28 cellular contexts compared by ENCODE assay signal in genomic region chr2:38486213-38487026, GRCh38.
"Had no signal": no experiment of that assay in that cellular context is flagged by ENCODE, and none has a peak within 500 bp of the region (broad histone marks: within the 10 kb centered on the region; RNA-seq: fewer than 3 reads in every experiment).

No MANE protein-coding gene starts in this region.

- H3K4me1 ChIP-seq: stomach, transverse colon, uterus had no signal

- H3K27me3 Mint-ChIP-seq: activated naive CD8-positive, alpha-beta T cell; dendritic cell treated with granulocyte-macrophage colony-stimulating factor and Interleukin-4, amounts not matched to agents 40 ng/mL and 50 ng/mL, for 4 days had no signal

- H3K9me3 Mint-ChIP-seq: natural killer cell; stimulated activated effector memory CD8-positive, alpha-beta T cell treated with anti-CD3 and anti-CD28 coated beads, Interleukin-12 subunit alpha, Interleukin-12 subunit beta, amount 100 ng/mL, for 72 hours had no signal

- ATAC-seq: activated T-cell treated with anti-CD3 and anti-CD28 coated beads, Interleukin-2, amount 50 U/mL, for 4 hours; left ventricle myocardium superior; natural killer cell; stimulated activated effector memory CD8-positive, alpha-beta T cell treated with anti-CD3 and anti-CD28 coated beads, Interleukin-12 subunit alpha, Interleukin-12 subunit beta, amount 100 ng/mL, for 72 hours had no signal

- H3K4me1 Mint-ChIP-seq: natural killer cell had no signal

- H3K27ac ChIP-seq: ascending aorta, brain microvascular endothelial cell, skin epidermis, stomach, transverse colon, uterus had no signal

- H3K27me3 ChIP-seq: adrenal gland, ascending aorta, brain microvascular endothelial cell, stomach, transverse colon, uterus had no signal

- H3K4me3 Mint-ChIP-seq: activated naive CD8-positive, alpha-beta T cell; activated T-cell treated with anti-CD3 and anti-CD28 coated beads, Interleukin-2, amount 50 U/mL, for 4 hours; dendritic cell treated with granulocyte-macrophage colony-stimulating factor and Interleukin-4, amounts not matched to agents 40 ng/mL and 50 ng/mL, for 4 days; natural killer cell; stimulated activated effector memory CD8-positive, alpha-beta T cell treated with anti-CD3 and anti-CD28 coated beads, Interleukin-12 subunit alpha, Interleukin-12 subunit beta, amount 100 ng/mL, for 72 hours had no signal

- H3K9me3 ChIP-seq: adrenal gland, ascending aorta, transverse colon, uterus had no signal

- H3K36me3 ChIP-seq: adrenal gland, ascending aorta, brain microvascular endothelial cell, transverse colon, uterus had no signal

- DNase-seq: activated CD4-positive, alpha-beta T cell treated with anti-CD3 and anti-CD28 coated beads, Interleukin-2, amount 50 U/mL, for 4 hours; activated CD8-positive, alpha-beta memory T cell treated with anti-CD3 and anti-CD28 coated beads for 24 hours; activated CD8-positive, alpha-beta memory T cell treated with anti-CD3 and anti-CD28 coated beads, Interleukin-2, amount 50 U/mL, for 4 hours; activated naive CD4-positive, alpha-beta T cell; activated T-cell treated with anti-CD3 and anti-CD28 coated beads, Interleukin-2, amount 50 U/mL, for 4 hours; brain microvascular endothelial cell; caudate nucleus; effector CD4-positive, alpha-beta T cell; foreskin melanocyte; glutamatergic neuron; hippocampal formation; left ventricle myocardium superior; mammary epithelial cell; midbrain; natural killer cell; retina; stimulated activated CD4-positive, alpha-beta T cell treated with anti-CD3 and anti-CD28 coated beads, Interleukin-2, amount 100 ng/mL, for 24 hours; stomach; T-helper 9 cell; transverse colon; uterus had no signal

- H3K27ac Mint-ChIP-seq: activated naive CD8-positive, alpha-beta T cell; activated T-helper 2 cell treated with anti-CD3 and anti-CD28 coated beads, Interferon-gamma antibody, Interleukin-2, Interleukin-4, amounts not matched to agents 10 μg/mL and 5 μg/mL and 100 μg/mL, durations not matched to agents 14 hours and 24 hours and 36 hours; dendritic cell treated with granulocyte-macrophage colony-stimulating factor and Interleukin-4, amounts not matched to agents 40 ng/mL and 50 ng/mL, for 4 days; natural killer cell; stimulated activated effector memory CD8-positive, alpha-beta T cell treated with anti-CD3 and anti-CD28 coated beads, Interleukin-12 subunit alpha, Interleukin-12 subunit beta, amount 100 ng/mL, for 72 hours had no signal

- H3K4me3 ChIP-seq: adrenal gland, ascending aorta, skin epidermis, stomach, transverse colon, uterus had no signal

- H3K36me3 Mint-ChIP-seq: activated naive CD8-positive, alpha-beta T cell; natural killer cell; stimulated activated effector memory CD8-positive, alpha-beta T cell treated with anti-CD3 and anti-CD28 coated beads, Interleukin-12 subunit alpha, Interleukin-12 subunit beta, amount 100 ng/mL, for 72 hours had no signal
